21 cellular contexts compared by ENCODE assay signal in genomic region chr6:164114656-164115055, GRCh38.
"Had no signal": no experiment of that assay in that cellular context is flagged by ENCODE, and none has a peak within 500 bp of the region (broad histone marks: within the 10 kb centered on the region; RNA-seq: fewer than 3 reads in every experiment).

No MANE protein-coding gene starts in this region.

- H3K27me3 ChIP-seq: pancreas, right lobe of liver, suprapubic skin had no signal

- H3K4me3 Mint-ChIP-seq: memory B cell; naive thymus-derived CD4-positive, alpha-beta T cell; nephron; stimulated activated naive CD8-positive, alpha-beta T cell treated with anti-CD3 and anti-CD28 coated beads, Interleukin-15, amount 100 ng/mL, for 72 hours had no signal

- H3K4me3 ChIP-seq: dorsolateral prefrontal cortex, lower lobe of right lung, mucosa of descending colon, pancreas, right lobe of liver, smooth muscle cell, suprapubic skin had no signal

- H3K27me3 Mint-ChIP-seq: progenitor cell of endocrine pancreas had no signal

- ATAC-seq: left ventricle myocardium superior; lower lobe of right lung; mucosa of descending colon; naive thymus-derived CD4-positive, alpha-beta T cell; pancreas; right lobe of liver; stimulated activated naive CD8-positive, alpha-beta T cell treated with anti-CD3 and anti-CD28 coated beads, Interleukin-15, amount 100 ng/mL, for 72 hours had no signal

- H3K36me3 ChIP-seq: lower lobe of right lung, neutrophil, pancreas, right lobe of liver, suprapubic skin had no signal

- H3K4me1 ChIP-seq: pancreas had no signal

- H3K4me2 ChIP-seq: smooth muscle cell had no signal

- H3K27ac ChIP-seq: lower lobe of right lung, neutrophil, pancreas, right lobe of liver, suprapubic skin had no signal

- H3K9me3 ChIP-seq: lower lobe of right lung, neutrophil, pancreas, right lobe of liver, suprapubic skin had no signal

- H3K36me3 Mint-ChIP-seq: memory B cell; naive thymus-derived CD4-positive, alpha-beta T cell had no signal

- H3K27ac Mint-ChIP-seq: memory B cell; naive thymus-derived CD4-positive, alpha-beta T cell; nephron; progenitor cell of endocrine pancreas; stimulated activated naive CD8-positive, alpha-beta T cell treated with anti-CD3 and anti-CD28 coated beads, Interleukin-15, amount 100 ng/mL, for 72 hours had no signal

- H3K4me1 Mint-ChIP-seq: memory B cell; naive thymus-derived CD4-positive, alpha-beta T cell; stimulated activated naive CD8-positive, alpha-beta T cell treated with anti-CD3 and anti-CD28 coated beads, Interleukin-15, amount 100 ng/mL, for 72 hours had no signal

- DNase-seq: dorsolateral prefrontal cortex; effector CD4-positive, alpha-beta T cell; left ventricle myocardium superior; lower lobe of right lung; mucosa of descending colon; naive thymus-derived CD4-positive, alpha-beta T cell; pancreas; right lobe of liver; stimulated activated CD4-positive, alpha-beta T cell treated with anti-CD3 and anti-CD28 coated beads, Interleukin-12 subunit alpha, Interleukin-12 subunit beta, amount 100 ng/mL, for 4 hours; stimulated activated CD4-positive, alpha-beta T cell treated with anti-CD3 and anti-CD28 coated beads, Interleukin-1b, Interleukin-23, amount 100 ng/mL, for 48 hours; stimulated activated CD4-positive, alpha-beta T cell treated with anti-CD3 and anti-CD28 coated beads, Interleukin-4, amount 100 ng/mL, for 1 hour; stimulated activated CD8-positive, alpha-beta memory T cell treated with anti-CD3 and anti-CD28 coated beads, Interleukin-4, amount 100 ng/mL, for 48 hours; stimulated activated naive CD4-positive, alpha-beta T cell; stimulated activated naive CD8-positive, alpha-beta T cell treated with anti-CD3 and anti-CD28 coated beads, Interleukin-15, amount 100 ng/mL, for 72 hours; trophoblast cell had no signal
